In genomic region chr2:182717451-182718215, GRCh38 we compare ENCODE assay signal across 1 cellular context.
TF ChIP-seq lines count a peak whose summit lies in the region.

No MANE protein-coding gene starts in this region.

TF ChIP-seq in K562, 482 proteins besides CTCF, POLR2A, EP300 and RAD21 (continued from another document):
- TF ChIP-seq THRA (IDR thresholded peaks at IDR 0.05) (no peak), FOXA3 (CRISPR knock-in tag; conservative IDR thresholded peaks at IDR 0.05 in 1 of 2, IDR thresholded peaks at IDR 0.05 in 1 of 2) (no peak), NCOA2 (IDR thresholded peaks at IDR 0.05; ENCODE audit: partially characterized antibody in 2 of 2) (no peak)
